ENCODE assay signal across 1 cellular context in genomic region chr9:98040212-98040611, GRCh38.
TF ChIP-seq lines count a peak whose summit lies in the region.

No MANE protein-coding gene starts in this region.

TF ChIP-seq in HepG2, 621 proteins besides CTCF, POLR2A, EP300 and RAD21:
- TF ChIP-seq SRSF4 (IDR thresholded peaks at IDR 0.05; ENCODE audit: low read depth, low read length, poor library complexity, severe bottlenecking) = no peak
- TF ChIP-seq TCF12 (IDR thresholded peaks at IDR 0.05) = no peak
- no peak for TF ChIP-seq TCF12 (CRISPR knock-in tag; IDR thresholded peaks at IDR 0.05)
- TF ChIP-seq REXO4 (CRISPR knock-in tag; IDR thresholded peaks at IDR 0.05; ENCODE audit: borderline replicate concordance) = no peak
- TF ChIP-seq ZNF362 (CRISPR knock-in tag; IDR thresholded peaks at IDR 0.05; ENCODE audit: borderline replicate concordance) = no peak
- TF ChIP-seq NBN (conservative IDR thresholded peaks at IDR 0.05) = no peak
- no peak for TF ChIP-seq ZNF563 (CRISPR knock-in tag; IDR thresholded peaks at IDR 0.05)
- no peak for TF ChIP-seq ARHGAP35 (CRISPR knock-in tag; IDR thresholded peaks at IDR 0.05; ENCODE audit: borderline replicate concordance)
